Comparison of ENCODE assay signal across 8 cellular contexts in the genomic region with DNA sequence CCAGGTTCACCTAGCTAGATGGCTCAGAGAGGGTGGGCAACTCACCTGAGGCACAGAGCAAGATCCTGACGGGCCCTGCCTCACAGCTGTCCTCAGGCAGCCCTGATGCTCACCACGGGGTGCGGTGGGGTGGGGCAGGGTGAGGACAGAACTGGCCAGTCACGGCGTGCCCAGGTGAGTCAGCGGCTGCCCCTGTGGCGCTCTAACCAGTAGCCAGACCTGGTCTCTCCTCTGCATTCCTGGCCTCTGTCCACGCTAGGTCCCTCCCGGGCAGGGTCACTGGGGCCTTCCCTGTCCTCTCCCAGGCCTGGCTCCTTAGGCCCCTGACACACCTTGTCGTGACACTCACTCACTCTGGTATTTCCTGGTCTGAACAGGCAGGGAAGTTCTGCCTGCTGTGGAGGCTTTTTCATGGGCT. TPM values are rescaled to one million over a fixed set of nuclear protein-coding genes. Genes with fewer than 3 reads are reported as not detected.
DNase-seq lines count a peak whose midpoint lies in the region; FAIRE-seq and TF ChIP-seq lines count a peak whose summit lies in the region.

No MANE protein-coding gene starts in this region.

- peak; percentile 99 for FAIRE-seq in bronchial epithelial cell (lab: Jason Lieb, UNC)

- peaks cover 59% of the 10 kb centered on the region for H3K4me1 ChIP-seq in mononuclear cell (ENCODE audit: insufficient read depth, low read length)

- no peak for TF ChIP-seq CTCF in bronchial epithelial cell (IDR thresholded peaks at IDR 0.05; ENCODE audit: insufficient read depth, low read length, severe bottlenecking)

- H3K4me3 ChIP-seq in bronchial epithelial cell (ENCODE audit: low read depth, low read length) (peak overlapping the region; percentile 97), mononuclear cell (ENCODE audit: low read length) (peak overlapping the region; percentile 49)

- peak; percentile 86 for DNase-seq in 8988T
- peak; percentile 78 for DNase-seq in HT-29 (ENCODE audit: low spot score)
- peak; percentile 95 for DNase-seq in bronchial epithelial cell (ENCODE audit: low read depth)
- DNase-seq in mesenteric fat pad (ENCODE audit: low spot score) = no peak
- DNase-seq in activated CD8-positive, alpha-beta memory T cell treated with anti-CD3 and anti-CD28 coated beads, Interleukin-2, amount 50 U/mL, for 4 hours = no peak
- DNase-seq in activated CD4-positive, alpha-beta T cell treated with anti-CD3 and anti-CD28 coated beads for 1 hour = no peak
- no peak for DNase-seq in NCI-H128 (lab: John Stamatoyannopoulos, UW; ENCODE audit: unreplicated experiment)

- no peaks in the 10 kb centered on the region for H3K27me3 ChIP-seq in bronchial epithelial cell (ENCODE audit: control insufficient read depth, insufficient read depth, low read length)
- H3K27me3 ChIP-seq in mononuclear cell (ENCODE audit: insufficient read depth, low read length) = peaks cover 4% of the 10 kb centered on the region

- H3K36me3 ChIP-seq in bronchial epithelial cell (ENCODE audit: control insufficient read depth, insufficient read depth, low read length) = peaks cover 26% of the 10 kb centered on the region

- H3K9me3 ChIP-seq in mononuclear cell (ENCODE audit: low read depth, low read length) = no peaks in the 10 kb centered on the region

RNA-seq across cellular contexts. Expression of a gene that starts 0.9 kb away (rescaled TPM):
- 13.2 and 14.9 TPM in 2 replicates for total RNA-seq in HT-29 (2014; rRNA removed; shearing (Covaris generic))
- total RNA-seq in bronchial epithelial cell (163 and 240 TPM in 2 replicates), mononuclear cell (5.4 TPM), mesenteric fat pad (8.4 TPM)

RNA-seq across cellular contexts. Expression of a gene that starts 8.6 kb away (rescaled TPM):
- 0.16 and 0.18 TPM in 2 replicates for total RNA-seq in HT-29 (2014; rRNA removed; shearing (Covaris generic))
- 1.3 and 1.6 TPM in 2 replicates for total RNA-seq in bronchial epithelial cell
- 0.31 TPM for total RNA-seq in mononuclear cell
- total RNA-seq in mesenteric fat pad = 0.19 TPM

RNA-seq across cellular contexts. Expression of a gene that starts 25.1 kb away (rescaled TPM):
- total RNA-seq in HT-29 (2014; rRNA removed; shearing (Covaris generic)) = not detected in 2 replicates
- total RNA-seq in bronchial epithelial cell = not detected in 2 replicates
- total RNA-seq in mononuclear cell = not detected
- not detected for total RNA-seq in mesenteric fat pad

Comparison
In these comparisons a context has a peak if more than half of its experiments do, and no peak if none do; other contexts are left out.
1. DNase-seq: peak in 8988T (single experiment), HT-29 (single experiment) and bronchial epithelial cell (single experiment); none in mesenteric fat pad (single experiment), activated CD8-positive, alpha-beta memory T cell treated with anti-CD3 and anti-CD28 coated beads, Interleukin-2, amount 50 U/mL, for 4 hours (single experiment), activated CD4-positive, alpha-beta T cell treated with anti-CD3 and anti-CD28 coated beads for 1 hour (single experiment) and NCI-H128 (single experiment).
2. RNA of a gene that starts 0.9 kb away (total RNA-seq): 163 to 240 TPM in bronchial epithelial cell; 13.2 to 14.9 TPM in HT-29, 8.4 TPM in mesenteric fat pad (single experiment) and 5.4 TPM in mononuclear cell (single experiment); every median in the first group is over 10 times any median in the second.